8 cellular contexts compared by ENCODE assay signal in genomic region chr3:36993326-36994283, GRCh38. TPM values are rescaled to one million over a fixed set of nuclear protein-coding genes. Genes with fewer than 3 reads are reported as not detected.
DNase-seq lines count a peak whose midpoint lies in the region; ATAC-seq and TF ChIP-seq lines count a peak whose summit lies in the region.

Gene MLH1 (plus strand): TSS chr3:36993518. CDS start chr3:36993548, 30 bp downstream.

- H3K79me1 ChIP-seq in neuronal stem cell (ENCODE audit: low read depth, low read length) = no peaks in the 10 kb centered on the region

- no peaks in the 10 kb centered on the region for H4K20me1 ChIP-seq in KMS-11 (ENCODE audit: insufficient read depth)

- H3K18ac ChIP-seq in neuronal stem cell (ENCODE audit: low read length) = peak within 1 kb of the TSS; percentile 98

- peak within 1 kb of the TSS; percentile 68 for H2BK5ac ChIP-seq in neuronal stem cell (ENCODE audit: low read length)

- no peak within 1 kb of the TSS for H4K91ac ChIP-seq in neuronal stem cell (ENCODE audit: low read depth, low read length, poor library complexity)

- no peak within 1 kb of the TSS for H4K8ac ChIP-seq in neuronal stem cell (ENCODE audit: low read depth, low read length)

- DNase-seq in Caki2 (ENCODE audit: low read depth) (peak; percentile 100), fibroblast of villous mesenchyme (ENCODE audit: low read depth) (peak; percentile 100), neuronal stem cell (ENCODE audit: low spot score) (peak; percentile 100), suprapubic skin (ENCODE audit: low spot score in 2 of 2) (peak; percentile 96 to 97), amniotic stem cell (lab: John Stamatoyannopoulos, UW) (no peak)
- DNase-seq in activated T-cell treated with anti-CD3 and anti-CD28 coated beads, Interleukin-2, amount 50 U/mL, for 4 hours = peak; percentile 98

- peak within 1 kb of the TSS; percentile 9 for H2AK5ac ChIP-seq in neuronal stem cell (ENCODE audit: low read depth, low read length)

- H3K4me3 Mint-ChIP-seq in activated T-cell treated with anti-CD3 and anti-CD28 coated beads, Interleukin-2, amount 50 U/mL, for 4 hours = no peak within 1 kb of the TSS

- H3K9me3 ChIP-seq in neuronal stem cell (replicated peaks in 1 of 2; ENCODE audit: control insufficient read depth in 2 of 2, insufficient read depth in 1 of 2, low read depth in 1 of 2, low read length in 2 of 2) (no peaks in the 10 kb centered on the region), suprapubic skin (no peaks in the 10 kb centered on the region)

- no CpG with 5 or more reads among the region's 47 CpGs for WGBS in neuronal stem cell (ENCODE audit: extremely low coverage in 2 of 2, insufficient read length in 2 of 2, insufficient replicate concordance in 1 of 2), 2 donors
- WGBS in suprapubic skin = under 1% methylated on average over 42 of the region's 47 CpGs

- H3K4me1 Mint-ChIP-seq in activated T-cell treated with anti-CD3 and anti-CD28 coated beads, Interleukin-2, amount 50 U/mL, for 4 hours (ENCODE audit: low read depth) = peaks cover 44% of the 10 kb centered on the region

- no peak for TF ChIP-seq CTCF in KMS-11 (conservative IDR thresholded peaks at IDR 0.05; ENCODE audit: low read depth, low read length)
- no peak for TF ChIP-seq CTCF in fibroblast of villous mesenchyme (IDR thresholded peaks at IDR 0.05; ENCODE audit: insufficient read depth, low read depth, low read length)
- no peak for TF ChIP-seq CTCF in suprapubic skin (IDR thresholded peaks at IDR 0.05)

- no peaks in the 10 kb centered on the region for H3K9me3 Mint-ChIP-seq in activated T-cell treated with anti-CD3 and anti-CD28 coated beads, Interleukin-2, amount 50 U/mL, for 4 hours

- no peak within 1 kb of the TSS for H2BK120ac ChIP-seq in neuronal stem cell (ENCODE audit: low read depth, low read length)

- H3K27me3 ChIP-seq in KMS-11 (ENCODE audit: insufficient read depth, low read depth) (no peaks in the 10 kb centered on the region), neuronal stem cell (ENCODE audit: control insufficient read depth in 3 of 3, insufficient read depth in 3 of 3, low read depth in 1 of 3, low read length in 3 of 3) (no peaks in the 10 kb centered on the region), suprapubic skin (no peaks in the 10 kb centered on the region)

- H3K27ac ChIP-seq in KMS-11 (peak within 1 kb of the TSS; percentile 93), neuronal stem cell (replicated peaks; ENCODE audit: low read length) (peak within 1 kb of the TSS; percentile 92), suprapubic skin (peak within 1 kb of the TSS; percentile 98)

- H2BK15ac ChIP-seq in neuronal stem cell (ENCODE audit: low read length) = no peak within 1 kb of the TSS

- peak within 1 kb of the TSS; percentile 79 for H3K4me2 ChIP-seq in KMS-11
- peak within 1 kb of the TSS; percentile 48 for H3K4me2 ChIP-seq in neuronal stem cell (ENCODE audit: insufficient read depth, low read length, poor library complexity, severe bottlenecking)

- peak within 1 kb of the TSS; percentile 90 for H3K9ac ChIP-seq in KMS-11
- peak within 1 kb of the TSS; percentile 94 for H3K9ac ChIP-seq in neuronal stem cell (ENCODE audit: low read depth, low read length, poor library complexity)

- peaks cover 45% of the 10 kb centered on the region for H3K79me2 ChIP-seq in KMS-11 (ENCODE audit: insufficient read depth, low read depth)

- H2AFZ ChIP-seq in KMS-11 (ENCODE audit: low read depth) = peak within 1 kb of the TSS; percentile 49
- H2AFZ ChIP-seq in neuronal stem cell (ENCODE audit: low read length) = peak within 1 kb of the TSS; percentile 90

- H3K23ac ChIP-seq in neuronal stem cell (ENCODE audit: low read depth, low read length, poor library complexity) = peak within 1 kb of the TSS; percentile 66

- H3K36me3 ChIP-seq in KMS-11 (ENCODE audit: insufficient read depth) (no peaks in the 10 kb centered on the region), neuronal stem cell (replicated peaks in 1 of 2; ENCODE audit: control insufficient read depth in 2 of 2, insufficient read depth in 2 of 2, low read length in 2 of 2) (peaks cover 5 to 73% of the 10 kb centered on the region in 2 donors), suprapubic skin (peaks cover 26% of the 10 kb centered on the region)

- no peak within 1 kb of the TSS for H2BK12ac ChIP-seq in neuronal stem cell (ENCODE audit: low read length)

- TF ChIP-seq POLR2A in suprapubic skin (IDR thresholded peaks at IDR 0.05) = peak; percentile 35 to 86

- H3K27me3 Mint-ChIP-seq in activated T-cell treated with anti-CD3 and anti-CD28 coated beads, Interleukin-2, amount 50 U/mL, for 4 hours (ENCODE audit: low read depth) = no peaks in the 10 kb centered on the region

- in situ Hi-C loops in Caki2 (cut with HindIII; ENCODE audit: low pct_unique_long_range_greater_than_20kb, low sequenced_read_pairs) = no loop called here

- peaks cover 26% of the 10 kb centered on the region for H3K36me3 Mint-ChIP-seq in activated T-cell treated with anti-CD3 and anti-CD28 coated beads, Interleukin-2, amount 50 U/mL, for 4 hours (ENCODE audit: insufficient read depth)

- ATAC-seq in GM21717 (IDR thresholded peaks at IDR 0.05; ENCODE audit: unreplicated experiment) = peak; percentile 93
- peak; percentile 89 to 91 for ATAC-seq in activated T-cell treated with anti-CD3 and anti-CD28 coated beads, Interleukin-2, amount 50 U/mL, for 4 hours

- H3K4me3 ChIP-seq in KMS-11 (IDR thresholded peaks at IDR 0.05; ENCODE audit: insufficient read depth, low read depth, low read length) (peak within 1 kb of the TSS; percentile 28), fibroblast of villous mesenchyme (ENCODE audit: low read depth, low read length) (peak within 1 kb of the TSS; percentile 96), neuronal stem cell (ENCODE audit: low read length in 2 of 2) (peak within 1 kb of the TSS; percentile 78 to 91), suprapubic skin (peak within 1 kb of the TSS; percentile 67)

- no peak within 1 kb of the TSS for H3K4ac ChIP-seq in neuronal stem cell (ENCODE audit: low read length)

- TF ChIP-seq EP300 in suprapubic skin (IDR thresholded peaks at IDR 0.05) = peak; percentile 25

- H3K4me1 ChIP-seq in KMS-11 (ENCODE audit: low read depth, poor library complexity, severe bottlenecking) = peaks cover 31% of the 10 kb centered on the region
- H3K4me1 ChIP-seq in neuronal stem cell (ENCODE audit: control insufficient read depth in 2 of 2, insufficient read depth in 1 of 2, low read depth in 1 of 2, low read length in 2 of 2) = peaks cover 2 to 14% of the 10 kb centered on the region in 2 donors
- H3K4me1 ChIP-seq in suprapubic skin = peaks cover 48% of the 10 kb centered on the region

- peak within 1 kb of the TSS; percentile 22 for H3K14ac ChIP-seq in neuronal stem cell (ENCODE audit: low read length)

RNA-seq across cellular contexts. Expression of gene MLH1, which starts in this region (rescaled TPM):
- total RNA-seq in Caki2 (2014; rRNA removed; shearing (Covaris generic); ENCODE audit: low replicate concordance) = 51.4 and 66.6 TPM in 2 replicates
- 10 to 100 TPM; 50.7 to 63.9 (median 56.2) TPM for total RNA-seq in activated T-cell treated with anti-CD3 and anti-CD28 coated beads, Interleukin-2, amount 50 U/mL, for 4 hours
- total RNA-seq in fibroblast of villous mesenchyme (56.7 and 63.5 TPM in 2 replicates), suprapubic skin (10 to 100 TPM; 17.2 to 34.3 (median 23.1) TPM)
- 28.8 TPM for polyA plus RNA-seq in neuronal stem cell (2013, experiment 1 of 2)
- 29.0 TPM for polyA plus RNA-seq in neuronal stem cell (2013, experiment 2 of 2)

Comparison
In these comparisons a context has a peak if more than half of its experiments do, and no peak if none do; other contexts are left out.
1. H3K4me3 ChIP-seq: peak in every context shown above with its lines; median percentile 96 in fibroblast of villous mesenchyme; 84 in neuronal stem cell; 67 in suprapubic skin; 28 in KMS-11.